8 cellular contexts compared by ENCODE assay signal in the genomic region with DNA sequence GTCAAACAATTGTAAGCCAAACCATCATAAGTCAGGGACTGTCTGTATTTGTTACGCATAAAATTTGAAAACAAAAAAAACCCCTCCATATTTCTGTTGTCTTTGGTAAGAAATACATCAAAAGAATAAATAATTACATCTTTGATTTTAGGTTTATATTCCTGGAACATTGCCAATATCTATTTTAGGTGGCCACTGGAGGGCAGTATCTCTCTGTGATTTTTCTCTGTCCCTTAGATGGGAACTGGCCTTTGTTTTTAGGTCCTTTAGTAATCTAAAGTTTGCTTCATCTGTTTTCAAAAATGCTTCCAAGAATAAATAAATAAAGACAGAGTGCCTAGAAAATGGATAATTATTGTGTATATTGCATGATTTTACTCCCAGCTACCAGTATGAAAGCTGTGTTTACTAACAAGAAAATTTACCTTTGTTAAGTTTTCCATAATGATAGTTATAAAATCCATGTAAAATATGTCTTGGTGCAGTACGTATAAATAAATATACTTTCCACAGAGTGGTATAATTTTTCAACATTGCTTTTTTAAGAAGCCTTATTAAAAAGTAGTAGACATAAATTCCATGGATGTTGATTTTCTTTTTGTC.
DNase-seq lines count a peak whose midpoint lies in the region; ATAC-seq and TF ChIP-seq lines count a peak whose summit lies in the region.

No MANE protein-coding gene starts in this region.

- no peak overlapping the region for H3K27ac ChIP-seq in A673 (ENCODE audit: low read depth, low read length, poor library complexity, severe bottlenecking)
- no peak overlapping the region for H3K27ac ChIP-seq in neural cell (ENCODE audit: low read length)

- no peak overlapping the region for H3K4me2 ChIP-seq in neural cell (ENCODE audit: low read length)

- no peaks in the 10 kb centered on the region for H4K20me1 ChIP-seq in neural cell (ENCODE audit: insufficient read depth)

- DNase-seq in A673 (ENCODE audit: low spot score) (peak; percentile 66), GM12864 (ENCODE audit: low read depth) (no peak), NCI-H69 (lab: John Stamatoyannopoulos, UW) (peak; percentile 37), dedifferentiated amniotic fluid mesenchymal stem cell (ENCODE audit: extremely low spot score) (peak; percentile 44), NCI-H526 treated with DMSO at 0.1 percent for 48 hours (lab: John Stamatoyannopoulos, UW) (no peak)
- DNase-seq in activated CD8-positive, alpha-beta memory T cell treated with anti-CD3 and anti-CD28 coated beads, Interleukin-2, amount 50 U/mL, for 4 hours, result no peak

- intact Hi-C loops in A673 (cut with micrococcal nuclease; ENCODE audit: unreplicated experiment), result loop anchor here (1.0 to 5.0 kb wide), 7 partner anchors 122 to 790 kb away; a partner anchor contains a TSS

- H3K79me2 ChIP-seq in neural cell (replicated peaks; ENCODE audit: insufficient read depth, low read length), result no peaks in the 10 kb centered on the region

- no peaks in the 10 kb centered on the region for H3F3A ChIP-seq in neural cell (ENCODE audit: insufficient read depth, low read length, poor library complexity, severe bottlenecking)

- H3K9me3 ChIP-seq in A673 (ENCODE audit: low read depth, low read length, poor library complexity, severe bottlenecking) (no peaks in the 10 kb centered on the region), neural cell (ENCODE audit: low read length) (no peaks in the 10 kb centered on the region)

- H3K27me3 ChIP-seq in A673 (replicated peaks; ENCODE audit: insufficient read depth, low read depth, low read length, poor library complexity), result no peaks in the 10 kb centered on the region
- no peaks in the 10 kb centered on the region for H3K27me3 ChIP-seq in neural cell (ENCODE audit: insufficient read depth, low read depth, low read length)

- TF ChIP-seq RAD21 in neural cell (conservative IDR thresholded peaks at IDR 0.05), result peak; percentile 83

- H3K4me3 ChIP-seq in A673 (ENCODE audit: low read depth, low read length, poor library complexity, severe bottlenecking) (no peak overlapping the region), GM12864 (ENCODE audit: low read depth, low read length) (no peak overlapping the region), neural cell (ENCODE audit: low read length) (no peak overlapping the region)

- BruUV-seq in A673 (replicated peaks; lab: Mats Ljungman, UMichigan), result no TSS peak

- no peak overlapping the region for H3K9ac ChIP-seq in neural cell (ENCODE audit: low read length)

- H3K36me3 ChIP-seq in A673 (ENCODE audit: insufficient read depth, low read length, poor library complexity, severe bottlenecking) (no peaks in the 10 kb centered on the region), neural cell (ENCODE audit: insufficient read depth, low read length) (peaks cover 15% of the 10 kb centered on the region)

- TF ChIP-seq CTCF in A673 (conservative IDR thresholded peaks at IDR 0.05; ENCODE audit: low read depth, low read length), result peak; percentile 72
- TF ChIP-seq CTCF in GM12864 (IDR thresholded peaks at IDR 0.05; ENCODE audit: low read depth, low read length, missing control alignments), result peak; percentile 31
- peak; percentile 77 for TF ChIP-seq CTCF in neural cell (IDR thresholded peaks at IDR 0.05; ENCODE audit: poor library complexity, severe bottlenecking)

- no peak for ATAC-seq in HG03159 (IDR thresholded peaks at IDR 0.05; ENCODE audit: unreplicated experiment)

- CTCF ChIA-PET in A673 (lab: Charles Lee), result interaction anchor here (1.1 kb wide), 1 partner anchor 341 kb away, joined by 3 read pairs; no protein-coding TSS in a partner anchor

- H3K4me1 ChIP-seq in A673 (ENCODE audit: insufficient read depth, low read length, poor library complexity, severe bottlenecking), result peaks cover 29% of the 10 kb centered on the region

- POLR2A ChIA-PET in A673 (lab: Charles Lee; ENCODE audit: low non-redundant PET), result no interaction called here

- no peak overlapping the region for H2AFZ ChIP-seq in neural cell (ENCODE audit: low read depth, low read length)

- no peaks in the 10 kb centered on the region for H3K9me2 ChIP-seq in neural cell (ENCODE audit: insufficient read depth, low read length)

- TF ChIP-seq EP300 in neural cell (conservative IDR thresholded peaks at IDR 0.05; ENCODE audit: poor library complexity, severe bottlenecking), result no peak

TF ChIP-seq in neural cell, 6 proteins besides CTCF, POLR2A, EP300 and RAD21:
- no peak for TF ChIP-seq EZH2 (IDR thresholded peaks at IDR 0.05; ENCODE audit: borderline replicate concordance, insufficient read depth, low read length, poor library complexity, severe bottlenecking)
- TF ChIP-seq SMC3 (conservative IDR thresholded peaks at IDR 0.05; ENCODE audit: poor library complexity), result peak; percentile 86

Comparison
In these comparisons a context has a peak if more than half of its experiments do, and no peak if none do; other contexts are left out.
1. DNase-seq: peak in A673 (single experiment), NCI-H69 (single experiment) and dedifferentiated amniotic fluid mesenchymal stem cell (single experiment); none in GM12864 (single experiment), NCI-H526 treated with DMSO at 0.1 percent for 48 hours (single experiment) and activated CD8-positive, alpha-beta memory T cell treated with anti-CD3 and anti-CD28 coated beads, Interleukin-2, amount 50 U/mL, for 4 hours (single experiment).
2. Peak in every context shown above with its lines, with median percentiles within 50 percentile points of each other: CTCF ChIP-seq.